15 cellular contexts compared by ENCODE assay signal in the genomic region with DNA sequence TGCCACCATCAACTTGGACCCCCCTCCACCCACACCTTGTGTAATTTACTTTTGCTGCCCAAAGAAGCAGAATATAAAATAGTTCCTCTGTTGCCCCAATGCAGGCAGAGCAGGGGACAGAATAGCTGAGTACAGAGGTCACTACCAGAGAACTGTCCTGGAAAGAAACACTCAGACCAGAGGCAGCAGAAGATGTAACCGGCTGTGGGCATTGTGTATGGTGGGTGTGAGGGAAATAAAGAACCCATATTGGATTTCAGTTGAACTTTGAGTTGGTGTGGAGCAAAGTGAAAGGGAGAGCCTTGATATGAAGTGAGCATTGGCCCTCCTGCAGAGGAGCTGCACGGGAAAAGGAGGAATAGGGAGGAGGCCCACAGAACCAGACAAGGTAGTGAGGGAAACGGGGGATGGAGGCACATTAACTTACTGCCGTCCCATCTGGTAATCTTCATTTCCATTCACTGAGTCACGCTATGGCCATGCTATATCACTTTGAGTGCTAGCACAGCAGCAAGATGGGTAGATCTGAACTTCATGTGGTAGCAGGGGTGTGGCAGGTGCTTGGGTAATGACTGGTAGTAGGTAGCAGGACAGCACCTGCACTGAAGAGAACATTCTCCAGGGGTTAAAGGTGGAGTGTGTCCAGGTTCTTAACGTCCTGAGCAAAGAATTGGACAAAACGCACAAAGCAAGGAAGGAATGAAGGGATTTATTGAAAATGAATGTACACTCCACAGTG. TPM values are rescaled to one million over a fixed set of nuclear protein-coding genes. Genes with fewer than 3 reads are reported as not detected.
DNase-seq lines count a peak whose midpoint lies in the region; ATAC-seq and TF ChIP-seq lines count a peak whose summit lies in the region.
"Had no signal": no experiment of that assay in that cellular context is flagged by ENCODE, and none has a peak within 500 bp of the region (broad histone marks: within the 10 kb centered on the region; RNA-seq: fewer than 3 reads in every experiment).

No MANE protein-coding gene starts in this region.

- POLR2A ChIA-PET in RWPE1 (lab: Yijun Ruan, JAX; ENCODE audit: low non-redundant PET), result no interaction called here

- no peak for TF ChIP-seq CTCF in RWPE1 (conservative IDR thresholded peaks at IDR 0.05; ENCODE audit: low read depth)
- no peak for TF ChIP-seq CTCF in progenitor cell of endocrine pancreas (IDR thresholded peaks at IDR 0.05; ENCODE audit: unreplicated experiment)
- TF ChIP-seq CTCF in GM20000 (IDR thresholded peaks at IDR 0.05; ENCODE audit: extremely low read depth, missing control alignments), result no peak

- peaks cover 8% of the 10 kb centered on the region for H3K27me3 Mint-ChIP-seq in progenitor cell of endocrine pancreas

- peaks cover 2% of the 10 kb centered on the region for H3K4me1 Mint-ChIP-seq in progenitor cell of endocrine pancreas (ENCODE audit: low read depth)

- H3K27ac Mint-ChIP-seq in progenitor cell of endocrine pancreas, result no peak overlapping the region
- H3K27ac Mint-ChIP-seq: CD8-positive, alpha-beta T cell had no signal

- CTCF ChIA-PET in RWPE1 (lab: Yijun Ruan, JAX), result interaction anchor here (0.7 kb wide), 1 partner anchor 1219 kb away, joined by 3 read pairs; no protein-coding TSS in a partner anchor

- ATAC-seq in HG02623 (IDR thresholded peaks at IDR 0.05; ENCODE audit: unreplicated experiment) (no peak), GM21619 (IDR thresholded peaks at IDR 0.05; ENCODE audit: unreplicated experiment) (no peak)
- ATAC-seq: CD8-positive, alpha-beta T cell had no signal

- DNase-seq in RWPE1 (ENCODE audit: low spot score) (peak; percentile 42), ecto neural progenitor cell (ENCODE audit: low spot score) (peak; percentile 12), left kidney (ENCODE audit: low read depth, low spot score) (peak; percentile 27), progenitor cell of endocrine pancreas (ENCODE audit: low spot score, unreplicated experiment) (no peak), GM20000 (ENCODE audit: low spot score) (no peak)
- DNase-seq: CD8-positive, alpha-beta T cell; H7; KBM-7; NCI-H1048; NCI-H2107; NCI-H526 treated with DMSO at 0.1 percent for 48 hours; OCI-M1 had no signal

- H3K27ac ChIP-seq in RWPE1, result no peak overlapping the region
- H3K27ac ChIP-seq: SK-N-MC had no signal

- peaks cover 4% of the 10 kb centered on the region for H3K9me3 Mint-ChIP-seq in progenitor cell of endocrine pancreas (ENCODE audit: low read depth)
- H3K9me3 Mint-ChIP-seq: CD8-positive, alpha-beta T cell had no signal

- H3K36me3 Mint-ChIP-seq in progenitor cell of endocrine pancreas (ENCODE audit: insufficient read depth), result no peaks in the 10 kb centered on the region
- H3K36me3 Mint-ChIP-seq: CD8-positive, alpha-beta T cell had no signal

- no peak overlapping the region for H3K4me3 Mint-ChIP-seq in progenitor cell of endocrine pancreas (ENCODE audit: low read depth)
- H3K4me3 Mint-ChIP-seq: CD8-positive, alpha-beta T cell had no signal

RNA-seq across cellular contexts. Expression of a gene that starts 56.3 kb away (rescaled TPM):
- 31.9 and 33.5 TPM in 2 replicates for total RNA-seq in progenitor cell of endocrine pancreas

Comparison
In these comparisons a context has a peak if more than half of its experiments do, and no peak if none do; other contexts are left out.
1. DNase-seq: peak in RWPE1 (single experiment), ecto neural progenitor cell (single experiment) and left kidney (single experiment); none in progenitor cell of endocrine pancreas (single experiment) and GM20000 (single experiment).